ENCODE assay signal across 25 cellular contexts in genomic region chr7:133669061-133669455, GRCh38.
"Had no signal": no experiment of that assay in that cellular context is flagged by ENCODE, and none has a peak within 500 bp of the region (broad histone marks: within the 10 kb centered on the region; RNA-seq: fewer than 3 reads in every experiment).

No MANE protein-coding gene starts in this region.

- DNase-seq: colonic mucosa; effector CD8-positive, alpha-beta T cell; hypothalamus; left cardiac atrium; left lung; mesenchymal stem cell; mucosa of descending colon; naive B cell; occipital lobe; pancreas; right lobe of liver; small intestine; stimulated activated CD4-positive, alpha-beta T cell treated with anti-CD3 and anti-CD28 coated beads, Interleukin-15, amount 100 ng/mL, for 24 hours; stimulated activated CD4-positive, alpha-beta T cell treated with anti-CD3 and anti-CD28 coated beads, Interleukin-2, amount 100 ng/mL, for 48 hours; stimulated activated naive CD4-positive, alpha-beta T cell; stimulated activated naive CD8-positive, alpha-beta T cell treated with anti-CD3 and anti-CD28 coated beads, Interleukin-15, amount 100 ng/mL, for 72 hours; transverse colon; upper lobe of right lung; uterus had no signal

- H3K4me1 Mint-ChIP-seq: mesothelial cell of epicardium, nephron, neural progenitor cell had no signal

- H3K27ac Mint-ChIP-seq: dendritic cell treated with granulocyte-macrophage colony-stimulating factor and Interleukin-4, amounts not matched to agents 40 ng/mL and 50 ng/mL, for 4 days; mesothelial cell of epicardium; neural progenitor cell had no signal

- H3K4me3 Mint-ChIP-seq: dendritic cell treated with granulocyte-macrophage colony-stimulating factor and Interleukin-4, amounts not matched to agents 40 ng/mL and 50 ng/mL, for 4 days; mesothelial cell of epicardium; naive B cell; nephron; neural progenitor cell; stimulated activated naive CD8-positive, alpha-beta T cell treated with anti-CD3 and anti-CD28 coated beads, Interleukin-15, amount 100 ng/mL, for 72 hours had no signal

- ATAC-seq: foreskin keratinocyte; gastroesophageal sphincter; left cardiac atrium; mucosa of descending colon; pancreas; right lobe of liver; stimulated activated naive CD8-positive, alpha-beta T cell treated with anti-CD3 and anti-CD28 coated beads, Interleukin-15, amount 100 ng/mL, for 72 hours; upper lobe of right lung had no signal

- H3K9me3 Mint-ChIP-seq: dendritic cell treated with granulocyte-macrophage colony-stimulating factor and Interleukin-4, amounts not matched to agents 40 ng/mL and 50 ng/mL, for 4 days; naive B cell; nephron; neural progenitor cell; stimulated activated naive CD8-positive, alpha-beta T cell treated with anti-CD3 and anti-CD28 coated beads, Interleukin-15, amount 100 ng/mL, for 72 hours had no signal

- H3K27me3 Mint-ChIP-seq: dendritic cell treated with granulocyte-macrophage colony-stimulating factor and Interleukin-4, amounts not matched to agents 40 ng/mL and 50 ng/mL, for 4 days; naive B cell; stimulated activated naive CD8-positive, alpha-beta T cell treated with anti-CD3 and anti-CD28 coated beads, Interleukin-15, amount 100 ng/mL, for 72 hours had no signal
